ENCODE assay signal across 1 cellular context in the genomic region with DNA sequence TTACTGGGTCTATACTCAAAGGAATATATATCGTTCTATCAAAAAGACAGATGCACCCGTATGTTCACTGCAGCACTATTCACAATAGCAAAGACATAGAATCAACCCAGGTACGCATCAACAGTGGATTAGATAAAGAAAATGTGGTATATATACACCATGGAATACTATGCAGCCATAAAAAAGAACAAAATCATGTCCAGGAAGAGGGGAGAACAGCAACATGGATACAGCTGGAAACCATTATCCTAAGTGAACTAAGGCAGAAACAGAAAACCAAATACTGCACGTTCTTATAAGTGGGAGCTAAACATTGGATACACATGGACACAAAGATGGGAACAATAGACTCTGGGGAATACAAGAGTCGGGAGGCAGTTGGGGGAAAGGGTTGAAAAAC.
TF ChIP-seq lines count a peak whose summit lies in the region.

No MANE protein-coding gene starts in this region.

TF ChIP-seq in HEK293, 187 proteins besides CTCF, POLR2A, EP300 and RAD21:
- TF ChIP-seq, protein P1, sequence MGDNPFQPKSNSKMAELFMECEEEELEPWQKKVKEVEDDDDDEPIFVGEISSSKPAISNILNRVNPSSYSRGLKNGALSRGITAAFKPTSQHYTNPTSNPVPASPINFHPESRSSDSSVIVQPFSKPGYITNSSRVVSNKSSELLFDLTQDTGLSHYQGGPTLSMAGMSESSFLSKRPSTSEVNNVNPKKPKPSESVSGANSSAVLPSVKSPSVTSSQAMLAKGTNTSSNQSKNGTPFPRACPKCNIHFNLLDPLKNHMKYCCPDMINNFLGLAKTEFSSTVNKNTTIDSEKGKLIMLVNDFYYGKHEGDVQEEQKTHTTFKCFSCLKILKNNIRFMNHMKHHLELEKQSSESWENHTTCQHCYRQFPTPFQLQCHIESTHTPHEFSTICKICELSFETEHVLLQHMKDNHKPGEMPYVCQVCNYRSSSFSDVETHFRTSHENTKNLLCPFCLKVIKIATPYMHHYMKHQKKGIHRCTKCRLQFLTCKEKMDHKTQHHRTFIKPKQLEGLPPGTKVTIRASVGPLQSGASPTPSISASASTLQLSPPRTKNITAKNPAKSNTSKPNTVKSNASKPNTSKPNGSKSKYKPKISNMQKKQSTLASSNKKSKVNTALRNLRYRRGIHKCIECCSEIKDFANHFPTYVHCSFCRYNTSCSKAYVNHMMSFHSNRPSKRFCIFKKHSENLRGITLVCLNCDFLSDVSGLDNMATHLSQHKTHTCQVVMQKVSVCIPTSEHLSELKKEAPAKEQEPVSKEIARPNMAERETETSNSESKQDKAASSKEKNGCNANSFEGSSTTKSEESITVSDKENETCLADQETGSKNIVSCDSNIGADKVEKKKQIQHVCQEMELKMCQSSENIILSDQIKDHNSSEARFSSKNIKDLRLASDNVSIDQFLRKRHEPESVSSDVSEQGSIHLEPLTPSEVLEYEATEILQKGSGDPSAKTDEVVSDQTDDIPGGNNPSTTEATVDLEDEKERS (tag by site-specific recombination; IDR thresholded peaks at IDR 0.05), result 0 out of 2 replicates have a peak, but pooled peaks have one; percentile 41
- TF ChIP-seq, protein P2, sequence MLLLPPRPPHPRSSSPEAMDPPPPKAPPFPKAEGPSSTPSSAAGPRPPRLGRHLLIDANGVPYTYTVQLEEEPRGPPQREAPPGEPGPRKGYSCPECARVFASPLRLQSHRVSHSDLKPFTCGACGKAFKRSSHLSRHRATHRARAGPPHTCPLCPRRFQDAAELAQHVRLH (tag by site-specific recombination; IDR thresholded peaks at IDR 0.05), result peak; percentile 62; the same call in 1 of the 2 replicates
- TF ChIP-seq ZNF146 (tag by site-specific recombination; IDR thresholded peaks at IDR 0.05), result peak; percentile 99
